ENCODE assay signal across 22 cellular contexts in genomic region chr1:41369531-41369930, GRCh38. TPM values are rescaled to one million over a fixed set of nuclear protein-coding genes. Genes with fewer than 3 reads are reported as not detected.
DNase-seq lines count a peak whose midpoint lies in the region; ATAC-seq and TF ChIP-seq lines count a peak whose summit lies in the region.
"Had no signal": no experiment of that assay in that cellular context is flagged by ENCODE, and none has a peak within 500 bp of the region (broad histone marks: within the 10 kb centered on the region; RNA-seq: fewer than 3 reads in every experiment).

No MANE protein-coding gene starts in this region.

- H3K4me1 ChIP-seq in KMS-11 (ENCODE audit: low read depth, poor library complexity, severe bottlenecking), result peaks cover 89% of the 10 kb centered on the region
- H3K4me1 ChIP-seq in neuronal stem cell (ENCODE audit: control insufficient read depth in 2 of 2, insufficient read depth in 1 of 2, low read depth in 1 of 2, low read length in 2 of 2), result peaks cover 25 to 33% of the 10 kb centered on the region in 2 donors

- in situ Hi-C loops in ACHN (cut with HindIII; ENCODE audit: low pct_ligation_motif_present, low pct_unique_long_range_greater_than_20kb, low sequenced_read_pairs), result no loop called here

- no peaks in the 10 kb centered on the region for H4K20me1 ChIP-seq in KMS-11 (ENCODE audit: insufficient read depth)

- no peak for TF ChIP-seq CTCF in C4-2B (conservative IDR thresholded peaks at IDR 0.05)
- no peak for TF ChIP-seq CTCF in KMS-11 (conservative IDR thresholded peaks at IDR 0.05; ENCODE audit: low read depth, low read length)
- TF ChIP-seq CTCF in GM10266 (IDR thresholded peaks at IDR 0.05; ENCODE audit: control insufficient read depth, insufficient read depth, low read depth, missing control alignments), result no peak

- peaks cover 0 to 2% of the 10 kb centered on the region in 2 donors for H3K9me3 ChIP-seq in neuronal stem cell (replicated peaks in 1 of 2; ENCODE audit: control insufficient read depth in 2 of 2, insufficient read depth in 1 of 2, low read depth in 1 of 2, low read length in 2 of 2)
- H3K9me3 ChIP-seq: MG63 had no signal

- H2BK5ac ChIP-seq in neuronal stem cell (ENCODE audit: low read length), result no peak overlapping the region

- H3K23ac ChIP-seq in neuronal stem cell (ENCODE audit: low read depth, low read length, poor library complexity), result no peak overlapping the region

- H3K79me2 ChIP-seq in KMS-11 (ENCODE audit: insufficient read depth, low read depth), result peaks cover 28% of the 10 kb centered on the region; the same call in 1 of the 2 replicates

- H3K14ac ChIP-seq in neuronal stem cell (ENCODE audit: low read length), result no peak overlapping the region

- H3K27me3 ChIP-seq in KMS-11 (ENCODE audit: insufficient read depth, low read depth), result no peaks in the 10 kb centered on the region
- H3K27me3 ChIP-seq in neuronal stem cell (ENCODE audit: control insufficient read depth in 3 of 3, insufficient read depth in 3 of 3, low read depth in 1 of 3, low read length in 3 of 3), result peaks cover 0 to 63% (median 32%) of the 10 kb centered on the region in 3 experiments
- H3K27me3 ChIP-seq: MG63 had no signal

- DNase-seq in neuronal stem cell (ENCODE audit: low spot score), result no peak
- no peak for DNase-seq in activated naive CD4-positive, alpha-beta T cell treated with Interleukin-2 at 50 U/mL for 16 hours
- DNase-seq in ACHN, result no peak
- no peak for DNase-seq in GM10266 (ENCODE audit: extremely low spot score)
- DNase-seq: DND-41; GM23248; Kasumi-1; MG63; NCI-H1092; NCI-H1436; NCI-H187 treated with DMSO at 0.1 percent for 48 hours; NCI-H2227 treated with DMSO at 0.1 percent for 48 hours; NCI-H510A; NCI-H774; NK-92 treated with Interleukin-12 subunit alpha and Interleukin-12 subunit beta, amount 100 ng/mL, for 24 hours; T-cell had no signal

- peak overlapping the region; percentile 77 for H3K18ac ChIP-seq in neuronal stem cell (ENCODE audit: low read length)

- H2BK15ac ChIP-seq in neuronal stem cell (ENCODE audit: low read length), result peak overlapping the region; percentile 56

- no peak overlapping the region for H2BK120ac ChIP-seq in neuronal stem cell (ENCODE audit: low read depth, low read length)

- H3K4me2 ChIP-seq in KMS-11 (peak overlapping the region; percentile 99; the same call in 1 of the 2 replicates), neuronal stem cell (ENCODE audit: insufficient read depth, low read length, poor library complexity, severe bottlenecking) (no peak overlapping the region)

- H4K91ac ChIP-seq in neuronal stem cell (ENCODE audit: low read depth, low read length, poor library complexity), result no peak overlapping the region

- H4K8ac ChIP-seq in neuronal stem cell (ENCODE audit: low read depth, low read length), result no peak overlapping the region

- no CpG with 5 or more reads among the region's 2 CpGs for WGBS in neuronal stem cell (ENCODE audit: extremely low coverage in 2 of 2, insufficient read length in 2 of 2, insufficient replicate concordance in 1 of 2), 2 donors

- no peak overlapping the region for H2BK12ac ChIP-seq in neuronal stem cell (ENCODE audit: low read length)

- no peak overlapping the region for H3K9ac ChIP-seq in KMS-11
- H3K9ac ChIP-seq in neuronal stem cell (ENCODE audit: low read depth, low read length, poor library complexity), result no peak overlapping the region
- H3K9ac ChIP-seq: GM23248 had no signal

- no peak for ATAC-seq in HG02970 (IDR thresholded peaks at IDR 0.05; ENCODE audit: low FRiP score, unreplicated experiment)
- ATAC-seq: HCT116, Panc1, T-cell had no signal

- H3K27ac ChIP-seq in C4-2B, result peak overlapping the region; percentile 48
- no peak overlapping the region; the same call in 1 of the 2 replicates for H3K27ac ChIP-seq in KMS-11
- H3K27ac ChIP-seq in cingulate gyrus (ENCODE audit: low read depth, low read length), result peak overlapping the region; percentile 10
- H3K27ac ChIP-seq in neuronal stem cell (replicated peaks; ENCODE audit: low read length), result no peak overlapping the region
- H3K27ac ChIP-seq: GM23248 had no signal

- no peaks in the 10 kb centered on the region for H3K36me3 ChIP-seq in KMS-11 (ENCODE audit: insufficient read depth)
- H3K36me3 ChIP-seq in neuronal stem cell (replicated peaks in 1 of 2; ENCODE audit: control insufficient read depth in 2 of 2, insufficient read depth in 2 of 2, low read length in 2 of 2), result no peaks in the 10 kb centered on the region
- H3K36me3 ChIP-seq: MG63 had no signal

- no peak overlapping the region for H2AFZ ChIP-seq in KMS-11 (ENCODE audit: low read depth)
- H2AFZ ChIP-seq in neuronal stem cell (ENCODE audit: low read length), result no peak overlapping the region
- H2AFZ ChIP-seq: GM23248 had no signal

- no peaks in the 10 kb centered on the region for H3K79me1 ChIP-seq in neuronal stem cell (ENCODE audit: low read depth, low read length)

- H3K4me3 ChIP-seq in KMS-11 (IDR thresholded peaks at IDR 0.05; ENCODE audit: insufficient read depth, low read depth, low read length) (no peak overlapping the region), neuronal stem cell (ENCODE audit: low read length in 2 of 2) (no peak overlapping the region)
- H3K4me3 ChIP-seq: GM23248, MG63 had no signal

- H3K4ac ChIP-seq in neuronal stem cell (ENCODE audit: low read length), result no peak overlapping the region

- H2AK5ac ChIP-seq in neuronal stem cell (ENCODE audit: low read depth, low read length), result peak overlapping the region; percentile 86

RNA-seq across cellular contexts. Expression of gene FOXO6, which starts 8.3 kb away (rescaled TPM):
- 3.4 TPM for polyA plus RNA-seq in neuronal stem cell (2013, experiment 1 of 2)
- polyA plus RNA-seq in neuronal stem cell (2013, experiment 2 of 2), result 3.1 TPM
- polyA plus RNA-seq: GM23248 had no signal

Comparison
In these comparisons a context has a peak if more than half of its experiments do, and no peak if none do; other contexts are left out.
1. H3K27ac ChIP-seq: peak in C4-2B (single experiment) and cingulate gyrus (single experiment); none in KMS-11 (single experiment) and neuronal stem cell (single experiment).